1 cellular context compared by ENCODE assay signal in the genomic region with DNA sequence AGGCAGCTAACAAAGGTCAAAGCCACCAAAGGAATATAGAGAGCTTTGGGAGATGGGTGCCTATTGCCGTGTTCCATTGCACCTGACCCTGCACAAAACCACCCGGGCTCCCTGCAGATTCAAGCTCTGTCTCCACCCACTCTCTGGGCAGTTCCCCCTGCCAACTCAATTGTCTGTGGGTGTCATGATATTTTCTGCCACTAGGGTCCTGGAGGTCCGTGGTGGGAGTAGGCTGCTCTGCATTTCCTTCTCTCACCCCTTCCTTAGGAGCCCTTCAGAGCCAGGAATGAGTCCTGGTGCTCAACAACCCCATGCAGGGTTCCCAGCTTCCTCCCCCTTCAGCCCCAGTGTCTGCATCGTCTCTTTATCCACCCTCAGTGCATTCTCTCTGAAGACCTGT.
TF ChIP-seq lines count a peak whose summit lies in the region.

No MANE protein-coding gene starts in this region.

TF ChIP-seq in GM12878, 131 proteins besides CTCF, POLR2A, EP300 and RAD21 (continued from another document):
- TF ChIP-seq, protein P1, sequence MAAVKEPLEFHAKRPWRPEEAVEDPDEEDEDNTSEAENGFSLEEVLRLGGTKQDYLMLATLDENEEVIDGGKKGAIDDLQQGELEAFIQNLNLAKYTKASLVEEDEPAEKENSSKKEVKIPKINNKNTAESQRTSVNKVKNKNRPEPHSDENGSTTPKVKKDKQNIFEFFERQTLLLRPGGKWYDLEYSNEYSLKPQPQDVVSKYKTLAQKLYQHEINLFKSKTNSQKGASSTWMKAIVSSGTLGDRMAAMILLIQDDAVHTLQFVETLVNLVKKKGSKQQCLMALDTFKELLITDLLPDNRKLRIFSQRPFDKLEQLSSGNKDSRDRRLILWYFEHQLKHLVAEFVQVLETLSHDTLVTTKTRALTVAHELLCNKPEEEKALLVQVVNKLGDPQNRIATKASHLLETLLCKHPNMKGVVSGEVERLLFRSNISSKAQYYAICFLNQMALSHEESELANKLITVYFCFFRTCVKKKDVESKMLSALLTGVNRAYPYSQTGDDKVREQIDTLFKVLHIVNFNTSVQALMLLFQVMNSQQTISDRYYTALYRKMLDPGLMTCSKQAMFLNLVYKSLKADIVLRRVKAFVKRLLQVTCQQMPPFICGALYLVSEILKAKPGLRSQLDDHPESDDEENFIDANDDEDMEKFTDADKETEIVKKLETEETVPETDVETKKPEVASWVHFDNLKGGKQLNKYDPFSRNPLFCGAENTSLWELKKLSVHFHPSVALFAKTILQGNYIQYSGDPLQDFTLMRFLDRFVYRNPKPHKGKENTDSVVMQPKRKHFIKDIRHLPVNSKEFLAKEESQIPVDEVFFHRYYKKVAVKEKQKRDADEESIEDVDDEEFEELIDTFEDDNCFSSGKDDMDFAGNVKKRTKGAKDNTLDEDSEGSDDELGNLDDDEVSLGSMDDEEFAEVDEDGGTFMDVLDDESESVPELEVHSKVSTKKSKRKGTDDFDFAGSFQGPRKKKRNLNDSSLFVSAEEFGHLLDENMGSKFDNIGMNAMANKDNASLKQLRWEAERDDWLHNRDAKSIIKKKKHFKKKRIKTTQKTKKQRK (IDR thresholded peaks at IDR 0.05; ENCODE audit: low read depth, low read length) = no peak
- TF ChIP-seq CEBPB (IDR thresholded peaks at IDR 0.05; ENCODE audit: borderline replicate concordance in 1 of 2, low read depth in 2 of 2, low read length in 2 of 2) (no peak), MEF2B (IDR thresholded peaks at IDR 0.05; ENCODE audit: partially characterized antibody, poor library complexity, severe bottlenecking) (no peak)
